ENCODE assay signal across 8 cellular contexts in the genomic region with DNA sequence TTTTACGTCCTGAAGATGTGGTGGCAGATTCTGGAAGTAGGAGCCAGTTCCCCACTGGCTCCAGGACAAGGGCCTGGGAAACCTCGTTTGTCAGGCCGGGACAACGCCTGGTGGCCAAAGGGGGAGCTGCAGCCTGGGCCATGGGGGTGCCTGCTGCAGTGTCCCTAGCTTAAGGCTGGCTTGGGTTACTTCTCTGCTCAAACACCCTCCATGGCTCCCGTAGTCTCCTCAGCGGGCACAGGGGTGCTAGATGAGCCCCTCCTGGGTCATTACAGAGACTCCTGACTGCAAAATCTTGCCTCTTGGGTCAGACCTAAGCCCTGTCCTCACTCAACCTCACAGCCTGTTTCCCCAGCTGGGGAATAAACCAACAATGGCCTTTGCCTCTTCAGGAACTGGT. TPM values are rescaled to one million over a fixed set of nuclear protein-coding genes. Genes with fewer than 3 reads are reported as not detected.
DNase-seq lines count a peak whose midpoint lies in the region; ATAC-seq and TF ChIP-seq lines count a peak whose summit lies in the region.

No MANE protein-coding gene starts in this region.

- TF ChIP-seq CTCF in osteocyte (IDR thresholded peaks at IDR 0.05), result peak; percentile 54

- no peaks in the 10 kb centered on the region for H3K9me3 Mint-ChIP-seq in osteocyte (ENCODE audit: unreplicated experiment)

- no peaks in the 10 kb centered on the region for H3K36me3 Mint-ChIP-seq in osteocyte (ENCODE audit: unreplicated experiment)

- no peaks in the 10 kb centered on the region for H3K27me3 Mint-ChIP-seq in osteocyte (ENCODE audit: unreplicated experiment)

- ATAC-seq in GM21717 (IDR thresholded peaks at IDR 0.05; ENCODE audit: unreplicated experiment) (no peak), GM18498 (IDR thresholded peaks at IDR 0.05; ENCODE audit: unreplicated experiment) (no peak)

- DNase-seq in NCI-H1694 (lab: John Stamatoyannopoulos, UW) (peak; percentile 10), NCI-H1694 treated with DMSO at 0.1 percent for 48 hours (lab: John Stamatoyannopoulos, UW) (no peak), M059J (ENCODE audit: low read depth) (peak; percentile 40), cerebellar cortex (ENCODE audit: low spot score) (peak; percentile 31), osteocyte (ENCODE audit: extremely low spot score, unreplicated experiment) (no peak), ureter (ENCODE audit: low spot score) (no peak)

- no peak overlapping the region for H3K4me3 Mint-ChIP-seq in osteocyte (ENCODE audit: unreplicated experiment)

- H3K27ac Mint-ChIP-seq in osteocyte (ENCODE audit: unreplicated experiment), result no peak overlapping the region

- H3K4me1 Mint-ChIP-seq in osteocyte (ENCODE audit: unreplicated experiment), result peaks cover 23% of the 10 kb centered on the region

RNA-seq across cellular contexts. Expression of a gene that starts 14.7 kb away (rescaled TPM):
- 0.22 and 0.99 TPM in 2 replicates for total RNA-seq in M059J (2014; rRNA removed; shearing (Covaris generic))
- total RNA-seq in osteocyte (0.63 and 1.1 TPM in 2 replicates), ureter (2.3 TPM)

RNA-seq across cellular contexts. Expression of a gene that starts 24.1 kb away (rescaled TPM):
- 0.12 TPM in 1 of 2 replicates, not detected in the other for total RNA-seq in M059J (2014; rRNA removed; shearing (Covaris generic))
- total RNA-seq in osteocyte, result 6.1 and 6.3 TPM in 2 replicates
- total RNA-seq in ureter, result 14.1 TPM

RNA-seq across cellular contexts. Expression of a gene that starts 36.8 kb away (rescaled TPM):
- total RNA-seq in M059J (2014; rRNA removed; shearing (Covaris generic)), result 84.9 and 205 TPM in 2 replicates
- total RNA-seq in osteocyte, result 372 and 376 TPM in 2 replicates
- 369 TPM for total RNA-seq in ureter

RNA-seq across cellular contexts. Expression of a gene that starts 37.5 kb away (rescaled TPM):
- 0.07 and 2.1 TPM in 2 replicates for total RNA-seq in M059J (2014; rRNA removed; shearing (Covaris generic))
- total RNA-seq in osteocyte (1.7 and 2.0 TPM in 2 replicates), ureter (3.4 TPM)

Comparison
In these comparisons a context has a peak if more than half of its experiments do, and no peak if none do; other contexts are left out.
1. DNase-seq: peak in NCI-H1694 (single experiment), M059J (single experiment) and cerebellar cortex (single experiment); none in NCI-H1694 treated with DMSO at 0.1 percent for 48 hours (single experiment), osteocyte (single experiment) and ureter (single experiment).